ENCODE assay signal across 1 cellular context in genomic region chr14:66507722-66508546, GRCh38.
TF ChIP-seq lines count a peak whose summit lies in the region.

Gene GPHN (plus strand): TSS chr14:66508147.

TF ChIP-seq in GM12878, 131 proteins besides CTCF, POLR2A, EP300 and RAD21 (continued from another document and continues in another):
- TF ChIP-seq PRDM15 (CRISPR knock-in tag; IDR thresholded peaks at IDR 0.05) (no peak), NRF1 (conservative IDR thresholded peaks at IDR 0.05; ENCODE audit: low read depth, low read length) (peak; percentile 38), IKZF1 (conservative IDR thresholded peaks at IDR 0.05) (peak; percentile 76; the same call in 1 of the 2 replicates), SMARCA5 (IDR thresholded peaks at IDR 0.05) (no peak; the same call in 1 of the 2 replicates), SUPT20H (IDR thresholded peaks at IDR 0.05; ENCODE audit: borderline replicate concordance, control insufficient read depth, low read depth, low read length) (no peak), BCLAF1 (IDR thresholded peaks at IDR 0.05) (no peak), GABPA (IDR thresholded peaks at IDR 0.05; ENCODE audit: low read depth) (no peak), CREB1 (IDR thresholded peaks at IDR 0.05; ENCODE audit: low read depth) (peak; percentile 78), ZNF592 (IDR thresholded peaks at IDR 0.05) (no peak), ZNF274 (IDR thresholded peaks at IDR 0.05; ENCODE audit: insufficient read depth, insufficient read length) (no peak), EED (IDR thresholded peaks at IDR 0.05; ENCODE audit: low read depth) (no peak; the same call in none of the 2 replicates), ZBED1 (IDR thresholded peaks at IDR 0.05; ENCODE audit: borderline replicate concordance) (no peak), LARP7 (IDR thresholded peaks at IDR 0.05) (no peak; the same call in 1 of the 2 replicates), POLR2AphosphoS5 (IDR thresholded peaks at IDR 0.05; ENCODE audit: low read length) (peak; percentile 95), MXI1 (IDR thresholded peaks at IDR 0.05; ENCODE audit: low read depth, low read length) (peak; percentile 84), POU2F2 (IDR thresholded peaks at IDR 0.05; ENCODE audit: borderline replicate concordance, low read depth, low read length) (peak; percentile 62; the same call in 2 of the 3 replicates), TARDBP (IDR thresholded peaks at IDR 0.05; ENCODE audit: borderline replicate concordance) (peak; percentile 61), FOXM1 (IDR thresholded peaks at IDR 0.05; ENCODE audit: low read depth, low read length) (no peak), IRF4 (IDR thresholded peaks at IDR 0.05; ENCODE audit: low read depth, low read length) (0 out of 2 replicates have a peak, but pooled peaks have one; percentile 34), RFX5 (IDR thresholded peaks at IDR 0.05; ENCODE audit: low read depth, low read length) (peak; percentile 72; the same call in 1 of the 2 replicates), SIX5 (IDR thresholded peaks at IDR 0.05; ENCODE audit: low read depth, low read length, severe bottlenecking) (peak; percentile 21), ZNF687 (IDR thresholded peaks at IDR 0.05) (no peak), HCFC1 (IDR thresholded peaks at IDR 0.05; ENCODE audit: low read length) (peak; percentile 25; the same call in 1 of the 2 replicates), SREBF2 (IDR thresholded peaks at IDR 0.05; ENCODE audit: low read length) (no peak), RELA (IDR thresholded peaks at IDR 0.05; ENCODE audit: borderline replicate concordance, partially characterized antibody) (peak; percentile 63), SP1 (IDR thresholded peaks at IDR 0.05; ENCODE audit: low read depth, low read length) (peak; percentile 65), MYB (IDR thresholded peaks at IDR 0.05; ENCODE audit: borderline replicate concordance, low read depth, low read length) (no peak), RCOR1 (conservative IDR thresholded peaks at IDR 0.05; ENCODE audit: low read depth, low read length) (no peak), PBX3 (IDR thresholded peaks at IDR 0.05; ENCODE audit: insufficient replicate concordance, low read depth, low read length) (no peak), ZNF207 (IDR thresholded peaks at IDR 0.05; ENCODE audit: borderline replicate concordance) (peak; percentile 22; the same call in 1 of the 2 replicates), BMI1 (IDR thresholded peaks at IDR 0.05; ENCODE audit: borderline replicate concordance) (no peak), POLR2AphosphoS2 (IDR thresholded peaks at IDR 0.05; ENCODE audit: low read depth, low read length) (peak; percentile 85), USF1 (IDR thresholded peaks at IDR 0.05; ENCODE audit: borderline replicate concordance, extremely low read length, insufficient read depth, low read depth, low read length) (no peak), STAT1 (conservative IDR thresholded peaks at IDR 0.05) (no peak; the same call in 1 of the 2 replicates), CBX3 (IDR thresholded peaks at IDR 0.05; ENCODE audit: borderline replicate concordance, low read depth) (no peak), BRCA1 (IDR thresholded peaks at IDR 0.05; ENCODE audit: low read depth, low read length) (peak; percentile 31; the same call in 1 of the 2 replicates), SMAD1 (IDR thresholded peaks at IDR 0.05; ENCODE audit: low read depth, partially characterized antibody) (no peak), RAD51 (IDR thresholded peaks at IDR 0.05) (peak; percentile 23; the same call in 1 of the 2 replicates), ATF3 (IDR thresholded peaks at IDR 0.05; ENCODE audit: borderline replicate concordance, extremely low read depth, low read depth, low read length) (no peak), STAT3 (IDR thresholded peaks at IDR 0.05; ENCODE audit: low read depth, low read length) (no peak), BHLHE40 (IDR thresholded peaks at IDR 0.05; ENCODE audit: borderline replicate concordance in 1 of 2, low read depth in 2 of 2, low read length in 1 of 2) (peak; percentile 73 to 83; a peak in 3 of 4 replicates), ELK1 (IDR thresholded peaks at IDR 0.05; ENCODE audit: low read depth, low read length) (peak; percentile 65; the same call in 1 of the 2 replicates), EZH2 (IDR thresholded peaks at IDR 0.05; ENCODE audit: borderline replicate concordance, control insufficient read depth, low read depth, low read length) (no peak)
